Comparison of ENCODE assay signal across 9 cellular contexts in genomic region chr10:13527864-13528137, GRCh38. TPM values are rescaled to one million over a fixed set of nuclear protein-coding genes. Genes with fewer than 3 reads are reported as not detected.
DNase-seq lines count a peak whose midpoint lies in the region; ATAC-seq and TF ChIP-seq lines count a peak whose summit lies in the region.
"Had no signal": no experiment of that assay in that cellular context is flagged by ENCODE, and none has a peak within 500 bp of the region (broad histone marks: within the 10 kb centered on the region; RNA-seq: fewer than 3 reads in every experiment).

No MANE protein-coding gene starts in this region.

- peaks cover 15% of the 10 kb centered on the region for H3K36me3 Mint-ChIP-seq in Calu3 (ENCODE audit: insufficient read depth, unreplicated experiment)
- peaks cover 8% of the 10 kb centered on the region for H3K36me3 Mint-ChIP-seq in progenitor cell of endocrine pancreas (ENCODE audit: insufficient read depth)

- peak overlapping the region; percentile 47 for H3K9ac ChIP-seq in SK-N-MC (ENCODE audit: insufficient read length)

- TF ChIP-seq CTCF in Calu3 (IDR thresholded peaks at IDR 0.05; ENCODE audit: unreplicated experiment) = no peak
- no peak for TF ChIP-seq CTCF in fibroblast of pulmonary artery (IDR thresholded peaks at IDR 0.05; ENCODE audit: low read length, missing control alignments)
- TF ChIP-seq CTCF in progenitor cell of endocrine pancreas (IDR thresholded peaks at IDR 0.05; ENCODE audit: unreplicated experiment) = no peak

- DNase-seq in Calu3 (no peak), SK-N-MC (ENCODE audit: low read depth, low spot score) (no peak), fibroblast of pulmonary artery (ENCODE audit: low read depth) (no peak), progenitor cell of endocrine pancreas (ENCODE audit: low spot score, unreplicated experiment) (no peak), OCI-M2 (lab: John Stamatoyannopoulos, UW; ENCODE audit: unreplicated experiment) (no peak), COLO829 (ENCODE audit: low spot score) (no peak)
- DNase-seq in stimulated activated CD4-positive, alpha-beta T cell treated with anti-CD3 and anti-CD28 coated beads, Interleukin-2, amount 100 ng/mL, for 48 hours = no peak
- DNase-seq: NCI-H226 had no signal

- no peak for ATAC-seq in HG03095 (IDR thresholded peaks at IDR 0.05; ENCODE audit: unreplicated experiment)

- H3K27ac Mint-ChIP-seq in Calu3 (ENCODE audit: unreplicated experiment) (no peak overlapping the region), progenitor cell of endocrine pancreas (peak overlapping the region; percentile 89)

- no TSS peak for BruUV-seq in Calu3 (replicated peaks; lab: Mats Ljungman, UMichigan)

- H3K4me3 ChIP-seq in SK-N-MC (peak overlapping the region; percentile 74), fibroblast of pulmonary artery (replicated peaks; ENCODE audit: low read depth, low read length) (peak overlapping the region; percentile 56)

- H3K4me1 Mint-ChIP-seq in Calu3 (ENCODE audit: low read depth, unreplicated experiment) = peaks cover 21% of the 10 kb centered on the region
- H3K4me1 Mint-ChIP-seq in progenitor cell of endocrine pancreas (ENCODE audit: low read depth) = peaks cover 22% of the 10 kb centered on the region

- H3K27ac ChIP-seq in SK-N-MC = no peak overlapping the region

- H3K9me3 Mint-ChIP-seq in Calu3 (ENCODE audit: low read depth, unreplicated experiment) = no peaks in the 10 kb centered on the region
- no peaks in the 10 kb centered on the region for H3K9me3 Mint-ChIP-seq in progenitor cell of endocrine pancreas (ENCODE audit: low read depth)

- no peaks in the 10 kb centered on the region for H3K36me3 ChIP-seq in SK-N-MC (ENCODE audit: insufficient read depth, low read length)

- CTCF ChIA-PET in Calu3 (lab: Charles Lee) = interaction anchor here (0.7 kb wide), 1 partner anchor 155 kb away, joined by 4 read pairs; no protein-coding TSS in a partner anchor

- H3K4me3 Mint-ChIP-seq in Calu3 (ENCODE audit: low read depth, unreplicated experiment) = peak overlapping the region; percentile 56
- H3K4me3 Mint-ChIP-seq in progenitor cell of endocrine pancreas (ENCODE audit: low read depth) = peak overlapping the region; percentile 80

- H3K27me3 Mint-ChIP-seq in Calu3 (ENCODE audit: unreplicated experiment) (peaks cover 16% of the 10 kb centered on the region), progenitor cell of endocrine pancreas (peaks cover 20% of the 10 kb centered on the region)

- intact Hi-C loops in Calu3 (cut with micrococcal nuclease; ENCODE audit: unreplicated experiment) = no loop called here

- H3K9me3 ChIP-seq in SK-N-MC (ENCODE audit: low read depth, low read length) = no peaks in the 10 kb centered on the region

RNA-seq across cellular contexts. Expression of gene BEND7, which starts 1.0 kb away (rescaled TPM):
- total RNA-seq in Calu3 (2022) (7.4 and 8.3 TPM in 2 replicates), progenitor cell of endocrine pancreas (43.2 and 47.8 TPM in 2 replicates)

RNA-seq across cellular contexts. Expression of gene PRPF18, which starts 59.0 kb away (rescaled TPM):
- 19.9 and 21.3 TPM in 2 replicates for total RNA-seq in Calu3 (2022)
- total RNA-seq in progenitor cell of endocrine pancreas = 17.1 and 18.8 TPM in 2 replicates
